ENCODE assay signal across 9 cellular contexts in the genomic region with DNA sequence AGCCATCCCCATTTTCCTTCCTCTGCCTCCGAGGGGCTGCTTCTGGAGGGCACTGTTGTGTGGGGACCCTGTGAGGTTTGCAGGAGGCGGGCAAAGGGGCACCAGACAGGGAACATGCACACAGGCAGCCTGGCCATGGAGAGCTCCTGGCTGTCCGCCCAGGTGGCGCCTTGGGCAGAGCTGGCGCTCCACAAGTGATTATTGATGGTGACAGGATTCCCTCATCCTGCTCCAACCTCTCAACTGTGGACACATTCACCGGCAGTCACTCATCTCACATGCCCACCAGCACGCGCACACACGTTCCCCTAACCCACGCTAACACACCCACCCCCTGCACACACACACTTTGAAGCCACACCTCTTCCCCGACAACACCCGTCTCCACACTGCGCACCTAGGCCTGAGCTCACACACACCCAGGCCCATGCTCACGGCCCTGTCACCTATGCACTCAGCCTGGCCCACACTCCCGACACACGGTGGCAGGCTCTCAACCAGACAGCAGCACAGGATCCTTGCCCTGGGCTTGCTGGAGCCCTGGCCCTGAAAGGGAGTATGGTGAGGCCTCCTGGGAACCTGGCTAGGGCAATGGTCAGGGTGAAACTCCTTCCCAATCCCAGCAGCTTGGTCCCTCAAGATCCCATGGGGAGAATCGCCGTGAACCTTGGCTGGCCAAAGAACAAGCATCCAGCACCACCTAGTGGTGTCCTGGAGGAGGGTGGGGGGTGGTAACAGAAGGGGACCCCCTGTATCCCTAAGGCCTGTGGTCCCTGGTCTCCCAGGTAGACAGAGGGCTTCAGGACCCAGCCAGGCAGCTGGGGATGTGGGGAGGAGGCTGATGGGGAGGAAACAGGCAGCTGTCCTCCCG. TPM values are rescaled to one million over a fixed set of nuclear protein-coding genes. Genes with fewer than 3 reads are reported as not detected.
A peak's percentile ranks its signal among the peaks of the same experiment; 100 is the strongest.
DNase-seq lines count a peak whose midpoint lies in the region; ATAC-seq, FAIRE-seq and TF ChIP-seq lines count a peak whose summit lies in the region.
"Had no signal": no experiment of that assay in that cellular context is flagged by ENCODE, and none has a peak within 500 bp of the region (broad histone marks: within the 10 kb centered on the region; RNA-seq: fewer than 3 reads in every experiment).

No MANE protein-coding gene starts in this region.

- no peak overlapping the region for H2AFZ ChIP-seq in endothelial cell of umbilical vein (ENCODE audit: low read depth, low read length)

- no peaks in the 10 kb centered on the region for H3K79me2 ChIP-seq in endothelial cell of umbilical vein (ENCODE audit: control insufficient read depth, insufficient read depth, low read length)

- H4K20me1 ChIP-seq in endothelial cell of umbilical vein (replicated peaks; ENCODE audit: control insufficient read depth, extremely low read depth, insufficient read depth, low read length), result no peaks in the 10 kb centered on the region

- H3K4me3 ChIP-seq in endothelial cell of umbilical vein (replicated peaks in 1 of 3; ENCODE audit: insufficient read depth in 1 of 3, low read depth in 1 of 3, low read length in 3 of 3), result no peak overlapping the region

- H3K4me3 Mint-ChIP-seq in nephron progenitor cell, result no peak overlapping the region

- BruUV-seq in endothelial cell of umbilical vein (replicated peaks; lab: Mats Ljungman, UMichigan), result no TSS peak

- no peaks in the 10 kb centered on the region for H3K9me3 Mint-ChIP-seq in nephron progenitor cell

- no peak for ATAC-seq in GM21576 (IDR thresholded peaks at IDR 0.05; ENCODE audit: unreplicated experiment)
- ATAC-seq in GM18868 (IDR thresholded peaks at IDR 0.05; ENCODE audit: unreplicated experiment), result no peak

- no peaks in the 10 kb centered on the region for H3K9me3 ChIP-seq in endothelial cell of umbilical vein (replicated peaks; ENCODE audit: control insufficient read depth, insufficient read depth, low read length)

- H3K9me1 ChIP-seq in endothelial cell of umbilical vein (replicated peaks; ENCODE audit: control insufficient read depth, extremely low read depth, insufficient read depth, low read length), result no peaks in the 10 kb centered on the region

- H3K36me3 Mint-ChIP-seq in nephron progenitor cell (ENCODE audit: low read depth), result no peaks in the 10 kb centered on the region

- H3K36me3 ChIP-seq in endothelial cell of umbilical vein (ENCODE audit: control insufficient read depth in 2 of 2, extremely low read depth in 1 of 2, insufficient read depth in 2 of 2, low read length in 2 of 2), result no peaks in the 10 kb centered on the region

- dilution Hi-C loops in endothelial cell of umbilical vein (cut with MboI; ENCODE audit: extremely low pct_ligation_motif_present, low sequenced_read_pairs), result no loop called here

- DNase-seq in DMS 273 (lab: John Stamatoyannopoulos, UW; ENCODE audit: unreplicated experiment) (peak; percentile 71), DMS 273 treated with DMSO at 0.1 percent for 48 hours (lab: John Stamatoyannopoulos, UW) (no peak), NCI-H82 treated with DMSO at 0.1 percent for 48 hours (lab: John Stamatoyannopoulos, UW; ENCODE audit: unreplicated experiment) (peak; percentile 40), endothelial cell of umbilical vein (ENCODE audit: low read depth, low spot score) (peak; percentile 40), nephron progenitor cell (peak; percentile 55), activated gamma-delta T cell (lab: John Stamatoyannopoulos, UW) (no peak)

- POLR2A ChIA-PET in endothelial cell of umbilical vein (lab: Charles Lee), result interaction anchor here (0.7 kb wide), 1 partner anchor 12 kb away, joined by 3 read pairs; no protein-coding TSS in a partner anchor

- H3K9ac ChIP-seq in endothelial cell of umbilical vein (replicated peaks; ENCODE audit: extremely low read depth, insufficient read depth, low read length), result no peak overlapping the region

- H3K27ac Mint-ChIP-seq in nephron progenitor cell, result no peak overlapping the region

- CTCF ChIA-PET in endothelial cell of umbilical vein (lab: Charles Lee), result interaction anchor here (0.6 to 13.1 kb wide), 21 partner anchors 9 to 465 kb away, joined by 3 to 291 read pairs (median 4); no protein-coding TSS in a partner anchor

- H3K4me1 ChIP-seq in endothelial cell of umbilical vein (ENCODE audit: control insufficient read depth, extremely low read depth, insufficient read depth, low read length), result no peaks in the 10 kb centered on the region

- intact Hi-C loops in endothelial cell of umbilical vein (cut with micrococcal nuclease), result loop anchor here (1.0 kb wide), 1 partner anchor 50 kb away; no protein-coding TSS in a partner anchor

- peak; percentile 66 for FAIRE-seq in endothelial cell of umbilical vein (lab: Jason Lieb, UNC)
- FAIRE-seq: A204.1 had no signal

- no peak overlapping the region for H3K4me2 ChIP-seq in endothelial cell of umbilical vein (ENCODE audit: insufficient read depth, low read length)

- TF ChIP-seq CTCF in endothelial cell of umbilical vein (IDR thresholded peaks at IDR 0.05; ENCODE audit: extremely low read depth in 1 of 2, insufficient read depth in 1 of 2, low read depth in 1 of 2, low read length in 2 of 2) (peak; percentile 52 to 78), nephron progenitor cell (IDR thresholded peaks at IDR 0.05) (peak; percentile 64)

- H3K27ac ChIP-seq in endothelial cell of umbilical vein (ENCODE audit: insufficient read depth, low read depth, low read length), result no peak overlapping the region

- peaks cover 36% of the 10 kb centered on the region for H3K27me3 Mint-ChIP-seq in nephron progenitor cell (ENCODE audit: low read depth, poor library complexity)

- peaks cover 26% of the 10 kb centered on the region for H3K4me1 Mint-ChIP-seq in nephron progenitor cell

- H3K27me3 ChIP-seq in endothelial cell of umbilical vein (ENCODE audit: control insufficient read depth in 2 of 2, insufficient read depth in 2 of 2, low read length in 2 of 2), result peaks cover 6% of the 10 kb centered on the region in 2 experiments

- TF ChIP-seq POLR2A in endothelial cell of umbilical vein (IDR thresholded peaks at IDR 0.05; ENCODE audit: low read depth, low read length), result no peak

TF ChIP-seq in endothelial cell of umbilical vein, 7 proteins besides CTCF, POLR2A, EP300 and RAD21 (continues in another document):
- no peak for TF ChIP-seq GATA2 (IDR thresholded peaks at IDR 0.05; ENCODE audit: insufficient read depth, insufficient read length, low read depth, low read length)
- no peak for TF ChIP-seq POLR2AphosphoS5 (IDR thresholded peaks at IDR 0.05; ENCODE audit: insufficient read depth, low read depth, low read length)
- TF ChIP-seq MYC (IDR thresholded peaks at IDR 0.05; ENCODE audit: low read depth, low read length), result no peak
- no peak for TF ChIP-seq FOS (IDR thresholded peaks at IDR 0.05; ENCODE audit: borderline replicate concordance, insufficient read depth, low read length)

RNA-seq across cellular contexts. Expression of gene PNMT, which starts 3.6 kb away (rescaled TPM):
- not detected in 2 replicates for total RNA-seq in endothelial cell of umbilical vein
- 0.11 and 0.35 TPM in 2 replicates for polyA plus RNA-seq in endothelial cell of umbilical vein
- not detected in 2 replicates for polyA plus RNA-seq in endothelial cell of umbilical vein (2011; cell fraction: cytosol; rRNA removed)
- 0.13 and 0.22 TPM in 2 replicates for polyA plus RNA-seq in endothelial cell of umbilical vein (2011; cell fraction: nucleus; rRNA removed)
- polyA plus RNA-seq in endothelial cell of umbilical vein (2012), result not detected in 2 replicates
- polyA minus RNA-seq in endothelial cell of umbilical vein, result not detected in 2 replicates
- polyA minus RNA-seq in endothelial cell of umbilical vein (2011; cell fraction: cytosol; rRNA and poly(A)+ RNA removed), result not detected
- polyA minus RNA-seq in endothelial cell of umbilical vein (2011; cell fraction: nucleus; rRNA and poly(A)+ RNA removed), result not detected in 2 replicates

RNA-seq across cellular contexts. Expression of gene TCAP, which starts 6.7 kb away (rescaled TPM):
- 0.78 and 0.93 TPM in 2 replicates for total RNA-seq in endothelial cell of umbilical vein
- polyA plus RNA-seq in endothelial cell of umbilical vein, result 0.46 and 0.51 TPM in 2 replicates
- 0.18 TPM in 1 of 2 replicates, not detected in the other for polyA plus RNA-seq in endothelial cell of umbilical vein (2011; cell fraction: cytosol; rRNA removed)
- 2.8 and 5.0 TPM in 2 replicates for polyA plus RNA-seq in endothelial cell of umbilical vein (2011; cell fraction: nucleus; rRNA removed)
- polyA plus RNA-seq in endothelial cell of umbilical vein (2012), result 0.29 and 1.3 TPM in 2 replicates
- polyA minus RNA-seq in endothelial cell of umbilical vein, result 0.45 and 1.3 TPM in 2 replicates
- 1.0 TPM for polyA minus RNA-seq in endothelial cell of umbilical vein (2011; cell fraction: cytosol; rRNA and poly(A)+ RNA removed)
- polyA minus RNA-seq in endothelial cell of umbilical vein (2011; cell fraction: nucleus; rRNA and poly(A)+ RNA removed), result 1.1 and 1.8 TPM in 2 replicates

RNA-seq across cellular contexts. Expression of gene PGAP3, which starts 16.0 kb away (rescaled TPM):
- total RNA-seq in endothelial cell of umbilical vein, result 6.4 and 7.0 TPM in 2 replicates
- polyA plus RNA-seq in endothelial cell of umbilical vein, result 14.9 and 17.0 TPM in 2 replicates
- polyA plus RNA-seq in endothelial cell of umbilical vein (2011; cell fraction: cytosol; rRNA removed), result 6.9 and 9.6 TPM in 2 replicates
- polyA plus RNA-seq in endothelial cell of umbilical vein (2011; cell fraction: nucleus; rRNA removed), result 31.1 and 34.7 TPM in 2 replicates
- 4.2 and 6.0 TPM in 2 replicates for polyA plus RNA-seq in endothelial cell of umbilical vein (2012)
- polyA minus RNA-seq in endothelial cell of umbilical vein, result 8.3 and 9.9 TPM in 2 replicates
- 2.4 TPM for polyA minus RNA-seq in endothelial cell of umbilical vein (2011; cell fraction: cytosol; rRNA and poly(A)+ RNA removed)
- polyA minus RNA-seq in endothelial cell of umbilical vein (2011; cell fraction: nucleus; rRNA and poly(A)+ RNA removed), result 5.9 and 6.2 TPM in 2 replicates

RNA-seq across cellular contexts. Expression of gene ERBB2, which starts 28.0 kb away (rescaled TPM):
- 29.1 and 32.9 TPM in 2 replicates for total RNA-seq in endothelial cell of umbilical vein
- 20.6 and 22.8 TPM in 2 replicates for polyA plus RNA-seq in endothelial cell of umbilical vein
- 12.2 and 14.5 TPM in 2 replicates for polyA plus RNA-seq in endothelial cell of umbilical vein (2011; cell fraction: cytosol; rRNA removed)
- 20.0 and 24.1 TPM in 2 replicates for polyA plus RNA-seq in endothelial cell of umbilical vein (2011; cell fraction: nucleus; rRNA removed)
- polyA plus RNA-seq in endothelial cell of umbilical vein (2012), result 19.6 and 32.9 TPM in 2 replicates
- 27.5 and 44.6 TPM in 2 replicates for polyA minus RNA-seq in endothelial cell of umbilical vein
- 13.6 TPM for polyA minus RNA-seq in endothelial cell of umbilical vein (2011; cell fraction: cytosol; rRNA and poly(A)+ RNA removed)
- polyA minus RNA-seq in endothelial cell of umbilical vein (2011; cell fraction: nucleus; rRNA and poly(A)+ RNA removed), result 10.1 and 16.2 TPM in 2 replicates

RNA-seq across cellular contexts. Expression of gene STARD3, which starts 34.9 kb away (rescaled TPM):
- 48.9 and 51.0 TPM in 2 replicates for total RNA-seq in endothelial cell of umbilical vein
- 75.7 and 102 TPM in 2 replicates for polyA plus RNA-seq in endothelial cell of umbilical vein
- 59.8 and 64.7 TPM in 2 replicates for polyA plus RNA-seq in endothelial cell of umbilical vein (2011; cell fraction: cytosol; rRNA removed)
- 197 and 251 TPM in 2 replicates for polyA plus RNA-seq in endothelial cell of umbilical vein (2011; cell fraction: nucleus; rRNA removed)
- 42.1 and 55.4 TPM in 2 replicates for polyA plus RNA-seq in endothelial cell of umbilical vein (2012)
- 77.4 and 91.7 TPM in 2 replicates for polyA minus RNA-seq in endothelial cell of umbilical vein
- polyA minus RNA-seq in endothelial cell of umbilical vein (2011; cell fraction: cytosol; rRNA and poly(A)+ RNA removed), result 25.9 TPM
- 40.4 and 56.2 TPM in 2 replicates for polyA minus RNA-seq in endothelial cell of umbilical vein (2011; cell fraction: nucleus; rRNA and poly(A)+ RNA removed)

Comparison
In these comparisons a context has a peak if more than half of its experiments do, and no peak if none do; other contexts are left out.
1. DNase-seq: peak in DMS 273 (single experiment), NCI-H82 treated with DMSO at 0.1 percent for 48 hours (single experiment), endothelial cell of umbilical vein (single experiment) and nephron progenitor cell (single experiment); none in DMS 273 treated with DMSO at 0.1 percent for 48 hours (single experiment) and activated gamma-delta T cell (single experiment).